ENCODE assay signal across 20 cellular contexts in genomic region chr13:62207388-62207787, GRCh38.
"Had no signal": no experiment of that assay in that cellular context is flagged by ENCODE, and none has a peak within 500 bp of the region (broad histone marks: within the 10 kb centered on the region; RNA-seq: fewer than 3 reads in every experiment).

No MANE protein-coding gene starts in this region.

- DNase-seq: activated CD4-positive, alpha-beta memory T cell treated with anti-CD3 and anti-CD28 coated beads for 36 hours; activated CD4-positive, alpha-beta T cell treated with anti-CD3 and anti-CD28 coated beads for 48 hours; activated CD8-positive, alpha-beta memory T cell treated with anti-CD3 and anti-CD28 coated beads, Interleukin-2, amount 50 U/mL, for 48 hours; activated T-cell treated with anti-CD3 and anti-CD28 coated beads, Interleukin-2, amount 50 U/mL, for 24 hours; central memory CD4-positive, alpha-beta T cell; hippocampal formation; left cardiac atrium; left ventricle myocardium superior; mucosa of descending colon; posterior cingulate gyrus; right cardiac atrium; stimulated activated CD4-positive, alpha-beta T cell treated with anti-CD3 and anti-CD28 coated beads, Interleukin-15, amount 100 ng/mL, for 24 hours; stimulated activated CD4-positive, alpha-beta T cell treated with anti-CD3 and anti-CD28 coated beads, Interleukin-2, amount 100 ng/mL, for 24 hours; stimulated activated naive B cell treated with anti-CD40 and anti-IgM and Interleukin-4, amounts not matched to agents 10 μg/mL and 1 μg/mL and 100 μg/mL, for 72 hours; tibial artery; WERI-Rb-1 had no signal

- ATAC-seq: activated CD4-positive, CD25-positive, alpha-beta regulatory T cell treated with anti-CD3 and anti-CD28 coated beads, Interleukin-2, amount 50 U/mL, for 24 hours; gastroesophageal sphincter; left cardiac atrium; left ventricle myocardium superior; mucosa of descending colon; right cardiac atrium; stimulated activated naive B cell treated with anti-CD40 and anti-IgM and Interleukin-4, amounts not matched to agents 10 μg/mL and 1 μg/mL and 100 μg/mL, for 72 hours had no signal

- FAIRE-seq: endothelial cell of umbilical vein, keratinocyte had no signal
